9 cellular contexts compared by ENCODE assay signal in the genomic region with DNA sequence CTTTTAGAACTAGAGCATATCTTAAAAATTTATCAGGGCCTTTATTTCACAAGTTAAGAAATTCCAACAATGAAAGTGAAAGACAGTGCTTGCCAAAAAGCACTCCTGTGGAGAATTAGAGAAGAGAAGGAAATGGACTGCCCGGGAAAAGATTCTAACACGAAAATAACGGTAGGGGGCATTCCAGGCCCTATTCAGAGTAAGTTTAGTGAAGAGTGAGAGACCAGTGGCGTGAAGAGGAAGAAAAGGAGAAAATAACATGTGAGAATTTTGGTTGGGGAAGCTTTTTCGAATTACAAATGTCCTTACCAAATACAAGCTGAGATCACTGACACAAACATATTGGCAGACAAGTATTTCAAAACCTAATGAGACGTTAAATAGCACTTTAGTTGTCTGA. TPM values are rescaled to one million over a fixed set of nuclear protein-coding genes. Genes with fewer than 3 reads are reported as not detected.
DNase-seq lines count a peak whose midpoint lies in the region; ATAC-seq, FAIRE-seq and TF ChIP-seq lines count a peak whose summit lies in the region.
"Had no signal": no experiment of that assay in that cellular context is flagged by ENCODE, and none has a peak within 500 bp of the region (broad histone marks: within the 10 kb centered on the region; RNA-seq: fewer than 3 reads in every experiment).

No MANE protein-coding gene starts in this region.

- no peaks in the 10 kb centered on the region for H4K20me1 ChIP-seq in MM.1S (ENCODE audit: insufficient read depth, low read length)

- peak overlapping the region; percentile 10; the same call in 1 of the 2 replicates for H3K27ac ChIP-seq in HUES6 (ENCODE audit: low read depth, low read length)
- H3K27ac ChIP-seq in right lobe of liver: no peak overlapping the region
- no peak overlapping the region for H3K27ac ChIP-seq in MM.1S (ENCODE audit: low read length)

- H3K27me3 ChIP-seq in HUES6 (ENCODE audit: control insufficient read depth, insufficient read depth, low read length): no peaks in the 10 kb centered on the region
- no peaks in the 10 kb centered on the region for H3K27me3 ChIP-seq in bronchial epithelial cell (ENCODE audit: control insufficient read depth, insufficient read depth, low read length)
- no peaks in the 10 kb centered on the region for H3K27me3 ChIP-seq in right lobe of liver
- H3K27me3 ChIP-seq in MM.1S (replicated peaks; ENCODE audit: insufficient read depth, low read length): no peaks in the 10 kb centered on the region

- H3K4me1 ChIP-seq in HUES6 (ENCODE audit: control insufficient read depth, insufficient read depth, low read length) (no peaks in the 10 kb centered on the region), right lobe of liver (no peaks in the 10 kb centered on the region), MM.1S (ENCODE audit: low read length) (no peaks in the 10 kb centered on the region)

- H2AFZ ChIP-seq in MM.1S (ENCODE audit: low read length): no peak overlapping the region

- H3K36me3 ChIP-seq in HUES6 (ENCODE audit: control insufficient read depth, insufficient read depth, low read length) (peaks cover 22% of the 10 kb centered on the region), bronchial epithelial cell (ENCODE audit: control insufficient read depth, insufficient read depth, low read length) (peaks cover 3% of the 10 kb centered on the region), right lobe of liver (peaks cover 0 to 16% (median 6%) of the 10 kb centered on the region in 4 donors), MM.1S (replicated peaks; ENCODE audit: insufficient read depth, low read length) (no peaks in the 10 kb centered on the region)

- peak; percentile 55 to 81 (median 64) for ATAC-seq in right lobe of liver
- no peak for ATAC-seq in GM21737 (IDR thresholded peaks at IDR 0.05; ENCODE audit: unreplicated experiment)
- no peak for ATAC-seq in GM21723 (IDR thresholded peaks at IDR 0.05; ENCODE audit: unreplicated experiment)

- FAIRE-seq in bronchial epithelial cell (lab: Jason Lieb, UNC): no peak

- 27% methylated on average over 6 of the region's 6 CpGs for WGBS in right lobe of liver (ENCODE audit: insufficient coverage, low coverage, low lambda C conversion rate, missing lambda C conversion rate)

- H3K9me3 ChIP-seq in HUES6 (ENCODE audit: control insufficient read depth, insufficient read depth, low read depth, low read length): no peaks in the 10 kb centered on the region
- H3K9me3 ChIP-seq in right lobe of liver: no peaks in the 10 kb centered on the region
- no peaks in the 10 kb centered on the region for H3K9me3 ChIP-seq in MM.1S (replicated peaks; ENCODE audit: insufficient read depth, low read length)

- no peak for TF ChIP-seq POLR2A in right lobe of liver (IDR thresholded peaks at IDR 0.05)

- H3K4me3 ChIP-seq in HUES6 (ENCODE audit: low read depth, low read length): no peak overlapping the region
- H3K4me3 ChIP-seq in bronchial epithelial cell (ENCODE audit: low read depth, low read length): no peak overlapping the region
- H3K4me3 ChIP-seq in right lobe of liver: no peak overlapping the region
- no peak overlapping the region for H3K4me3 ChIP-seq in MM.1S (ENCODE audit: low read length)

- H3K79me2 ChIP-seq in MM.1S (ENCODE audit: low read length): no peaks in the 10 kb centered on the region

- H3F3A ChIP-seq in MM.1S (ENCODE audit: insufficient read depth, low read length): no peaks in the 10 kb centered on the region

- no peaks in the 10 kb centered on the region for H3K9me2 ChIP-seq in MM.1S (replicated peaks; ENCODE audit: insufficient read depth, low read length)

- TF ChIP-seq CTCF in bronchial epithelial cell (IDR thresholded peaks at IDR 0.05; ENCODE audit: insufficient read depth, low read length, severe bottlenecking): peak; percentile 12
- peak; percentile 19 to 39 (median 34) for TF ChIP-seq CTCF in right lobe of liver (IDR thresholded peaks at IDR 0.05)
- TF ChIP-seq CTCF in MM.1S (IDR thresholded peaks at IDR 0.05; ENCODE audit: low read length): no peak

- no peak overlapping the region for H3K9ac ChIP-seq in HUES6 (ENCODE audit: low read length)
- H3K9ac ChIP-seq in MM.1S (ENCODE audit: low read length): no peak overlapping the region

- DNase-seq in AG08395 (ENCODE audit: low spot score) (peak; percentile 37), bronchial epithelial cell (ENCODE audit: low read depth) (peak; percentile 18), right lobe of liver (no peak), ecto neural progenitor cell (ENCODE audit: low spot score) (no peak), MM.1S (no peak)
- DNase-seq: NCI-H1694 had no signal

- no peak overlapping the region for H3K4me2 ChIP-seq in MM.1S (ENCODE audit: low read depth, low read length)

- intact Hi-C loops in right lobe of liver (cut with DNase I): no loop called here

RNA-seq across cellular contexts. Expression of a gene that starts 38.4 kb away (rescaled TPM):
- total RNA-seq in bronchial epithelial cell (60.6 and 63.4 TPM in 2 replicates), right lobe of liver (10 to 100 TPM; 16.6 to 37.7 (median 24.7) TPM)

Comparison
In these comparisons a context has a peak if more than half of its experiments do, and no peak if none do; other contexts are left out.
1. DNase-seq: peak in AG08395 (single experiment) and bronchial epithelial cell (single experiment); none in right lobe of liver (0 of 3), ecto neural progenitor cell (single experiment) and MM.1S (single experiment).
2. ATAC-seq: peak in right lobe of liver (4 of 4); none in GM21737 (single experiment) and GM21723 (single experiment).